Comparison of ENCODE assay signal across 8 cellular contexts in the genomic region with DNA sequence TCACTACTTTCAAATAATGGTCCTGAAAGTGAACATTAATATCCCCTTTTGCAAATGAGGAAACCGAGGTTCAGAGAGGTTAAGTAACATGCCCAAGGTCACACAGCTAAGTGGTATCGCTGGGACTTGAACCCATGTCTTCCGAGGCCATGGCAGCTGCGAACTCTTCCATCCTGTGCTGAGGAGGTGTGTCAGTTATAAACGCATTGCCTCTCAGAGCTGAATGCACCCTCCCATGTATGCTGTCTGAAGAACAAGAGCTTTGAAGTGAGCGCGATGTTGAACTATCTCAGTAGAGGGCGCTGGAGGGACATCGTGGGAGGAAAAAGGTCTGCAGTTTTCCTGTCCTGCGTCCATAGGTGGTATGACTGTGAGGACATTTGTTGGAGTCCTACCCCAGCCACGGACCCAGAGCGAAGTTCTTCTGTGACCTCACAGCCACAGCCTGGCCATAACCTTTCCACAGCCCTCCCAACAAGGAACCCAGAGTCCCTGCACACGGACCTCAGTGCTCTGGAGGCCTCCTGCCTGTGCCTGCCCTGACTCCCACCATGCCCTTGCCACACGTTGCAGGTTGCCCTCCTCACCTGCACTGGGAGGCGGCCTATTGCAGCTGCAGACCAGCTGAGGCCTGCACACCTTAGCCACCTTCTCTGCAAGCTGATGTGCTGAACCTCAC. TPM values are rescaled to one million over a fixed set of nuclear protein-coding genes. Genes with fewer than 3 reads are reported as not detected.
DNase-seq lines count a peak whose midpoint lies in the region; ATAC-seq and TF ChIP-seq lines count a peak whose summit lies in the region.

No MANE protein-coding gene starts in this region.

- CTCF ChIA-PET in A673 (lab: Charles Lee), result interaction anchor here (0.8 to 2.1 kb wide), 10 partner anchors 15 to 755 kb away, joined by 3 to 25 read pairs (median 4); no protein-coding TSS in a partner anchor

- no peaks in the 10 kb centered on the region for H3K4me1 ChIP-seq in A673 (ENCODE audit: insufficient read depth, low read length, poor library complexity, severe bottlenecking)
- peaks cover 15% of the 10 kb centered on the region for H3K4me1 ChIP-seq in NT2/D1 (ENCODE audit: insufficient read depth, insufficient read length)
- peaks cover 0 to 7% of the 10 kb centered on the region in 2 donors for H3K4me1 ChIP-seq in mucosa of rectum (ENCODE audit: control insufficient read depth in 2 of 2, insufficient read depth in 2 of 2, low read length in 2 of 2)

- no peaks in the 10 kb centered on the region for H3K36me3 ChIP-seq in A673 (ENCODE audit: insufficient read depth, low read length, poor library complexity, severe bottlenecking)
- no peaks in the 10 kb centered on the region for H3K36me3 ChIP-seq in NT2/D1 (ENCODE audit: insufficient read depth, insufficient read length, low read length)
- H3K36me3 ChIP-seq in mucosa of rectum (ENCODE audit: control insufficient read depth in 2 of 2, insufficient read depth in 2 of 2, low read length in 2 of 2), result no peaks in the 10 kb centered on the region

- peak; percentile 64 for ATAC-seq in GM18873 (IDR thresholded peaks at IDR 0.05; ENCODE audit: low FRiP score, unreplicated experiment)

- POLR2A ChIA-PET in A673 (lab: Charles Lee; ENCODE audit: low non-redundant PET), result no interaction called here

- H3K9ac ChIP-seq in NT2/D1 (ENCODE audit: insufficient read length, low read depth) (peak overlapping the region; percentile 8), mucosa of rectum (ENCODE audit: low read depth in 1 of 2, low read length in 2 of 2) (no peak overlapping the region)

- intact Hi-C loops in A673 (cut with micrococcal nuclease; ENCODE audit: unreplicated experiment), result loop anchor here (2.0 to 5.0 kb wide), 3 partner anchors 137 to 340 kb away; a partner anchor contains a TSS

- DNase-seq in A673 (ENCODE audit: low spot score) (peak; percentile 92), HUDEP-2 (lab: John Stamatoyannopoulos, UW; ENCODE audit: unreplicated experiment in 76 of 76) (peak in 71 of 76 experiments; percentile 7 to 88 (median 58)), NT2/D1 (ENCODE audit: low read depth, low spot score) (peak; percentile 94), epithelial cell of prostate (ENCODE audit: low read depth, low spot score) (peak; percentile 27)
- DNase-seq in activated CD8-positive, alpha-beta memory T cell treated with anti-CD3 and anti-CD28 coated beads for 48 hours (ENCODE audit: low read depth in 2 of 3, low spot score in 2 of 3), result peak; percentile 17 to 30 (median 18)
- DNase-seq in stimulated activated CD8-positive, alpha-beta memory T cell treated with anti-CD3 and anti-CD28 coated beads, Interleukin-4, amount 100 ng/mL, for 48 hours, result peak; percentile 80

- TF ChIP-seq CTCF in A673 (conservative IDR thresholded peaks at IDR 0.05; ENCODE audit: low read depth, low read length), result peak; percentile 89

- BruUV-seq in A673 (replicated peaks; lab: Mats Ljungman, UMichigan), result no TSS peak

- H3K27ac ChIP-seq in A673 (ENCODE audit: low read depth, low read length, poor library complexity, severe bottlenecking) (no peak overlapping the region), epithelial cell of prostate (no peak overlapping the region), mucosa of rectum (ENCODE audit: low read depth in 2 of 2, low read length in 2 of 2) (peak overlapping the region; percentile 38 to 56)

- no peaks in the 10 kb centered on the region for H3K9me3 ChIP-seq in A673 (ENCODE audit: low read depth, low read length, poor library complexity, severe bottlenecking)
- no peaks in the 10 kb centered on the region for H3K9me3 ChIP-seq in NT2/D1 (ENCODE audit: insufficient read depth, low read length)
- H3K9me3 ChIP-seq in mucosa of rectum (ENCODE audit: control insufficient read depth in 2 of 2, low read length in 2 of 2), result no peaks in the 10 kb centered on the region

- H3K27me3 ChIP-seq in A673 (replicated peaks; ENCODE audit: insufficient read depth, low read depth, low read length, poor library complexity) (no peaks in the 10 kb centered on the region), NT2/D1 (ENCODE audit: insufficient read depth, insufficient read length) (no peaks in the 10 kb centered on the region), mucosa of rectum (ENCODE audit: control insufficient read depth in 2 of 2, insufficient read depth in 2 of 2, low read length in 2 of 2) (no peaks in the 10 kb centered on the region)

- no peak overlapping the region for H3K4me3 ChIP-seq in A673 (ENCODE audit: low read depth, low read length, poor library complexity, severe bottlenecking)
- H3K4me3 ChIP-seq in NT2/D1 (ENCODE audit: insufficient read length, low read depth), result no peak overlapping the region
- H3K4me3 ChIP-seq in mucosa of rectum (ENCODE audit: low read length in 2 of 2), result peak overlapping the region in 1 of 2 donors; percentile 17

RNA-seq across cellular contexts. Expression of a gene that starts 7.5 kb away (rescaled TPM):
- total RNA-seq in A673 (2021), result not detected in 2 replicates

RNA-seq across cellular contexts. Expression of a gene that starts 22.9 kb away (rescaled TPM):
- total RNA-seq in A673 (2021), result 0.41 TPM in 1 of 2 replicates, not detected in the other

Comparison
In these comparisons a context has a peak if more than half of its experiments do, and no peak if none do; other contexts are left out.
1. DNase-seq: peak in every context shown above with its lines; median percentile 94 in NT2/D1; 92 in A673; 80 in stimulated activated CD8-positive, alpha-beta memory T cell treated with anti-CD3 and anti-CD28 coated beads, Interleukin-4, amount 100 ng/mL, for 48 hours; 58 in HUDEP-2; 27 in epithelial cell of prostate; 18 in activated CD8-positive, alpha-beta memory T cell treated with anti-CD3 and anti-CD28 coated beads for 48 hours.
2. H3K27ac ChIP-seq: peak in mucosa of rectum (2 of 2); none in A673 (single experiment) and epithelial cell of prostate (single experiment).